22 cellular contexts compared by ENCODE assay signal in the genomic region with DNA sequence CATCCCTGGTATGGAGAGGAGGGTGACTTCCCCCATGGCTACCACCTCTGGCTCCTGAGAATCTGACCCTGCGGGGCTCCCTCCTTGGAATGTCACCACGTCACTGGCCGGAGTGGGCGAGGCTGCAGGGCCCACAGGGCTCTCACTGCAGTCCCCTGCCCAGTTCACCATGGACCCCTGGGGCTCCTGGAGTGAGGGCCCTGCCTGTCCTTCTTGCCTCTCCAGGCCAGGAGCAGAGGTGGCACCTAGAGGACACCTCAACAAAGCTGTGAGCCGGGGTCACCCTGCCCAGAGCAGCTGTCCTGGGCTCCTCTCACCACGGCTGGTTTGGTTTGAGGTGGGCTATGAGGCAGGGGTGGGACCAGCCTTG.
"Had no signal": no experiment of that assay in that cellular context is flagged by ENCODE, and none has a peak within 500 bp of the region (broad histone marks: within the 10 kb centered on the region; RNA-seq: fewer than 3 reads in every experiment).

No MANE protein-coding gene starts in this region.

- H3K9me3 ChIP-seq: adrenal gland had no signal

- DNase-seq: activated CD4-positive, alpha-beta T cell treated with anti-CD3 and anti-CD28 coated beads for 48 hours; activated CD4-positive, alpha-beta T cell treated with anti-CD3 and anti-CD28 coated beads, Interleukin-2, amount 50 U/mL, for 4 hours; activated CD4-positive, CD25-positive, alpha-beta regulatory T cell treated with anti-CD3 and anti-CD28 coated beads, Interleukin-2, amount 50 U/mL, for 72 hours; activated CD8-positive, alpha-beta memory T cell treated with anti-CD3 and anti-CD28 coated beads, Interleukin-2, amount 50 U/mL, for 48 hours; activated CD8-positive, alpha-beta T cell treated with anti-CD3 and anti-CD28 coated beads, Interleukin-2, amount 10 ng/mL, durations not matched to agents 7 days and 5 days; activated naive CD4-positive, alpha-beta T cell treated with anti-CD3 and anti-CD28 coated beads, Interleukin-2, amount 50 U/mL, for 16 hours; activated naive CD8-positive, alpha-beta T cell treated with anti-CD3 and anti-CD28 coated beads, Interleukin-2, amount 10 ng/mL, durations not matched to agents 7 days and 5 days; activated T-cell treated with anti-CD3 and anti-CD28 coated beads, Interleukin-2, amount 50 U/mL, for 1 hour; adrenal gland; NCI-H1092; NCI-H1417; NCI-H2029 treated with DMSO at 0.1 percent for 48 hours; NCI-H345; NCI-H510A treated with DMSO at 0.1 percent for 48 hours; NCI-H69; NK-92 treated with Interleukin-12 subunit alpha and Interleukin-12 subunit beta, amount 100 ng/mL, for 24 hours; OCI-M1; RPMI8226; SHP77 had no signal

- H3K4me1 ChIP-seq: adrenal gland had no signal

- H3K27ac ChIP-seq: adrenal gland, KMS-11 had no signal

- H3K4me3 ChIP-seq: adrenal gland had no signal

- H3K27me3 ChIP-seq: adrenal gland had no signal

- H3K36me3 ChIP-seq: adrenal gland had no signal

- ATAC-seq: activated CD8-positive, alpha-beta T cell treated with anti-CD3 and anti-CD28 coated beads, Interleukin-2, amount 10 ng/mL, durations not matched to agents 7 days and 5 days; Panc1; WTC11 had no signal
